In genomic region chrX:75544760-75545159, GRCh38 we compare ENCODE assay signal across 20 cellular contexts. TPM values are rescaled to one million over a fixed set of nuclear protein-coding genes. Genes with fewer than 3 reads are reported as not detected.
DNase-seq lines count a peak whose midpoint lies in the region; ATAC-seq and TF ChIP-seq lines count a peak whose summit lies in the region.
"Had no signal": no experiment of that assay in that cellular context is flagged by ENCODE, and none has a peak within 500 bp of the region (broad histone marks: within the 10 kb centered on the region; RNA-seq: fewer than 3 reads in every experiment).

No MANE protein-coding gene starts in this region.

- peaks cover 43% of the 10 kb centered on the region for H3K4me1 ChIP-seq in DND-41 (ENCODE audit: insufficient read depth, low read length)
- peaks cover 0 to 4% of the 10 kb centered on the region in 2 donors for H3K4me1 ChIP-seq in ascending aorta
- H3K4me1 ChIP-seq in lower lobe of right lung, result no peaks in the 10 kb centered on the region
- H3K4me1 ChIP-seq in thyroid gland, result peaks cover 0 to 6% of the 10 kb centered on the region in 2 donors

- no peaks in the 10 kb centered on the region for H3K79me2 ChIP-seq in DND-41 (ENCODE audit: insufficient read depth, low read length)

- TF ChIP-seq CTCF in DND-41 (IDR thresholded peaks at IDR 0.05; ENCODE audit: borderline replicate concordance, extremely low read depth, low read length, poor library complexity, severe bottlenecking) (no peak), ascending aorta (IDR thresholded peaks at IDR 0.05) (no peak), lower lobe of right lung (IDR thresholded peaks at IDR 0.05) (no peak), thyroid gland (IDR thresholded peaks at IDR 0.05) (no peak), CD14-positive monocyte (IDR thresholded peaks at IDR 0.05) (no peak)

- H3K27me3 ChIP-seq in DND-41 (ENCODE audit: insufficient read depth, low read length, poor library complexity), result no peaks in the 10 kb centered on the region
- no peaks in the 10 kb centered on the region for H3K27me3 ChIP-seq in ascending aorta
- H3K27me3 ChIP-seq in lower lobe of right lung (ENCODE audit: low read depth), result no peaks in the 10 kb centered on the region
- no peaks in the 10 kb centered on the region for H3K27me3 ChIP-seq in thyroid gland

- peaks cover 11% of the 10 kb centered on the region for H3K4me1 Mint-ChIP-seq in CD14-positive monocyte
- H3K4me1 Mint-ChIP-seq: B cell; CD4-positive, CD25-positive, alpha-beta regulatory T cell; CD8-positive, alpha-beta memory T cell had no signal

- H3K4me3 ChIP-seq in DND-41 (ENCODE audit: low read depth in 1 of 2, low read length in 2 of 2) (no peak overlapping the region), ascending aorta (no peak overlapping the region), lower lobe of right lung (no peak overlapping the region), thyroid gland (replicated peaks in 1 of 3) (no peak overlapping the region)
- H3K4me3 ChIP-seq: BLaER1 treated with 17β-estradiol and CSF1 and Interleukin-3, amounts not matched to agents 10 nM and 100 nM; GM23338; K562 had no signal

- H3K9ac ChIP-seq in DND-41 (ENCODE audit: low read depth, low read length), result no peak overlapping the region
- H3K9ac ChIP-seq: BLaER1 treated with 17β-estradiol and CSF1 and Interleukin-3, amounts not matched to agents 10 nM and 100 nM had no signal

- no peak overlapping the region for H3K27ac Mint-ChIP-seq in CD14-positive monocyte
- H3K27ac Mint-ChIP-seq: B cell; CD4-positive, CD25-positive, alpha-beta regulatory T cell; CD8-positive, alpha-beta memory T cell; GM23338 had no signal

- no peaks in the 10 kb centered on the region for H3K36me3 Mint-ChIP-seq in CD14-positive monocyte
- H3K36me3 Mint-ChIP-seq: CD4-positive, CD25-positive, alpha-beta regulatory T cell; CD8-positive, alpha-beta memory T cell had no signal

- H3K36me3 ChIP-seq in DND-41 (ENCODE audit: insufficient read depth, low read length) (no peaks in the 10 kb centered on the region), ascending aorta (no peaks in the 10 kb centered on the region), lower lobe of right lung (no peaks in the 10 kb centered on the region), thyroid gland (no peaks in the 10 kb centered on the region)
- H3K36me3 ChIP-seq: BLaER1 treated with 17β-estradiol and CSF1 and Interleukin-3, amounts not matched to agents 10 nM and 100 nM had no signal

- WGBS in thyroid gland, 2 donors, result 7 to 16% methylated on average over 2 of the region's 2 CpGs

- H3K4me3 Mint-ChIP-seq in CD14-positive monocyte, result no peak overlapping the region
- H3K4me3 Mint-ChIP-seq: B cell; CD4-positive, CD25-positive, alpha-beta regulatory T cell; CD8-positive, alpha-beta memory T cell; GM23338 had no signal

- ATAC-seq in DND-41 (ENCODE audit: insufficient read depth, low read depth), result no peak
- ATAC-seq in lower lobe of right lung, result peak; percentile 53
- no peak for ATAC-seq in GM21576 (IDR thresholded peaks at IDR 0.05; ENCODE audit: unreplicated experiment)
- no peak for ATAC-seq in HG03571 (IDR thresholded peaks at IDR 0.05; ENCODE audit: unreplicated experiment)
- ATAC-seq: GM23338, K562 had no signal

- 0 out of 2 replicates have a peak overlapping the region, but pooled peaks have one; percentile 18 for H3K27ac ChIP-seq in DND-41 (ENCODE audit: low read length)
- peak overlapping the region; percentile 18 to 53 for H3K27ac ChIP-seq in ascending aorta
- H3K27ac ChIP-seq in lower lobe of right lung, result no peak overlapping the region
- H3K27ac ChIP-seq in thyroid gland, result peak overlapping the region in 2 of 3 donors; percentile 4 to 29
- H3K27ac ChIP-seq: BLaER1 treated with 17β-estradiol and CSF1 and Interleukin-3, amounts not matched to agents 10 nM and 100 nM had no signal

- H3K9me3 Mint-ChIP-seq in CD14-positive monocyte, result peaks cover 0 to 2% (median 0%) of the 10 kb centered on the region in 7 donors
- H3K9me3 Mint-ChIP-seq: GM23338 had no signal

- no peaks in the 10 kb centered on the region for H3K27me3 Mint-ChIP-seq in CD14-positive monocyte (ENCODE audit: low read depth in 3 of 3)
- H3K27me3 Mint-ChIP-seq: B cell; CD4-positive, CD25-positive, alpha-beta regulatory T cell had no signal

- H4K20me1 ChIP-seq in DND-41 (ENCODE audit: insufficient read depth, low read length), result no peaks in the 10 kb centered on the region
- H4K20me1 ChIP-seq: BLaER1 treated with 17β-estradiol and CSF1 and Interleukin-3, amounts not matched to agents 10 nM and 100 nM had no signal

- intact Hi-C loops in ascending aorta (cut with DNase I), result no loop called here
- intact Hi-C loops in lower lobe of right lung (cut with DNase I), result no loop called here
- intact Hi-C loops in thyroid gland (cut with DNase I), result no loop called here
- intact Hi-C loops in CD14-positive monocyte (cut with micrococcal nuclease), result no loop called here

- H2AFZ ChIP-seq in DND-41 (ENCODE audit: low read depth, low read length), result no peak overlapping the region
- H2AFZ ChIP-seq: GM23338 had no signal

- H3K4me2 ChIP-seq in DND-41 (ENCODE audit: insufficient read depth, low read length), result no peak overlapping the region
- H3K4me2 ChIP-seq: BLaER1 treated with 17β-estradiol and CSF1 and Interleukin-3, amounts not matched to agents 10 nM and 100 nM; GM23338 had no signal

- DNase-seq in DND-41, result no peak
- DNase-seq in ascending aorta (ENCODE audit: low spot score in 2 of 2), result no peak
- DNase-seq in lower lobe of right lung, result no peak
- no peak for DNase-seq in thyroid gland
- DNase-seq in CD14-positive monocyte (ENCODE audit: low spot score), result no peak
- DNase-seq: CD4-positive, CD25-positive, alpha-beta regulatory T cell; CD8-positive, alpha-beta memory T cell; COR-L47; DMS 273 treated with DMSO at 0.1 percent for 48 hours; DMS53; GF-D8; HCEC 1CT; IMR-90 had no signal

- H3K9me3 ChIP-seq in DND-41 (ENCODE audit: insufficient read depth, low read length, severe bottlenecking), result no peaks in the 10 kb centered on the region
- H3K9me3 ChIP-seq in ascending aorta, result no peaks in the 10 kb centered on the region
- no peaks in the 10 kb centered on the region for H3K9me3 ChIP-seq in lower lobe of right lung
- no peaks in the 10 kb centered on the region for H3K9me3 ChIP-seq in thyroid gland
- H3K9me3 ChIP-seq: BLaER1 treated with 17β-estradiol and CSF1 and Interleukin-3, amounts not matched to agents 10 nM and 100 nM had no signal

- TF ChIP-seq POLR2A in thyroid gland (IDR thresholded peaks at IDR 0.05), result no peak

RNA-seq across cellular contexts. Expression of gene ZDHHC15, which starts 21.9 kb away (rescaled TPM):
- total RNA-seq in ascending aorta (6.4 TPM), lower lobe of right lung (1.8 TPM), thyroid gland (1 to 10 TPM; 3.8 to 4.8 (median 4.2) TPM)
- not detected for polyA plus RNA-seq in CD14-positive monocyte
- total RNA-seq: A172, B cell, IMR-90 had no signal
- polyA plus RNA-seq: CD8-positive, alpha-beta memory T cell; IMR-90 had no signal

Comparison
In these comparisons a context has a peak if more than half of its experiments do, and no peak if none do; other contexts are left out.
1. ATAC-seq: peak in lower lobe of right lung (2 of 2); none in DND-41 (single experiment), GM21576 (single experiment) and HG03571 (single experiment).